In genomic region chr17:40224707-40225092, GRCh38 we compare ENCODE assay signal across 11 cellular contexts. TPM values are rescaled to one million over a fixed set of nuclear protein-coding genes. Genes with fewer than 3 reads are reported as not detected.
A peak's percentile ranks its signal among the peaks of the same experiment; 100 is the strongest.
DNase-seq lines count a peak whose midpoint lies in the region; ATAC-seq and TF ChIP-seq lines count a peak whose summit lies in the region.
"Had no signal": no experiment of that assay in that cellular context is flagged by ENCODE, and none has a peak within 500 bp of the region (broad histone marks: within the 10 kb centered on the region; RNA-seq: fewer than 3 reads in every experiment).

No MANE protein-coding gene starts in this region.

- H3K27ac ChIP-seq in GM23338 (ENCODE audit: low read depth) (no peak overlapping the region), sigmoid colon (peak overlapping the region; percentile 30 to 48 (median 41))
- H3K27ac ChIP-seq: neutrophil, VCaP had no signal

- peaks cover 87% of the 10 kb centered on the region for H3K79me2 ChIP-seq in GM23338 (replicated peaks; ENCODE audit: insufficient read depth)

- H3K36me3 ChIP-seq in GM23338 (ENCODE audit: insufficient read depth) (no peaks in the 10 kb centered on the region), sigmoid colon (peaks cover 0 to 19% (median 5%) of the 10 kb centered on the region in 4 donors)

- in situ Hi-C loops in astrocyte of the cerebellum (cut with HindIII; ENCODE audit: low sequenced_read_pairs): no loop called here

- H3K4me1 ChIP-seq in GM23338 (ENCODE audit: insufficient read depth): no peaks in the 10 kb centered on the region; the same call in 1 of the 2 replicates
- peaks cover 0 to 34% (median 31%) of the 10 kb centered on the region in 4 donors for H3K4me1 ChIP-seq in sigmoid colon

- no peaks in the 10 kb centered on the region for H3K9me3 Mint-ChIP-seq in GM23338
- H3K9me3 Mint-ChIP-seq: stimulated activated naive CD8-positive, alpha-beta T cell treated with anti-CD3 and anti-CD28 coated beads, Interleukin-15, amount 100 ng/mL, for 72 hours had no signal

- peaks cover 11% of the 10 kb centered on the region; the same call in 1 of the 2 replicates for H3F3A ChIP-seq in GM23338 (replicated peaks; ENCODE audit: low read depth)

- TF ChIP-seq EP300 in sigmoid colon (IDR thresholded peaks at IDR 0.05): no peak

- TF ChIP-seq CTCF in GM23338 (conservative IDR thresholded peaks at IDR 0.05; ENCODE audit: low read depth in 2 of 2) (no peak), astrocyte of the cerebellum (IDR thresholded peaks at IDR 0.05; ENCODE audit: low read depth, low read length, missing control alignments) (no peak), sigmoid colon (IDR thresholded peaks at IDR 0.05) (no peak)

- TF ChIP-seq POLR2A in sigmoid colon (IDR thresholded peaks at IDR 0.05): no peak

- H3K4me3 Mint-ChIP-seq in GM23338: no peak overlapping the region
- H3K4me3 Mint-ChIP-seq: stimulated activated naive CD8-positive, alpha-beta T cell treated with anti-CD3 and anti-CD28 coated beads, Interleukin-15, amount 100 ng/mL, for 72 hours had no signal

- peaks cover 2% of the 10 kb centered on the region for H3K27me3 Mint-ChIP-seq in GM23338 (ENCODE audit: insufficient read depth, low read depth, poor library complexity)
- H3K27me3 Mint-ChIP-seq: stimulated activated naive CD8-positive, alpha-beta T cell treated with anti-CD3 and anti-CD28 coated beads, Interleukin-15, amount 100 ng/mL, for 72 hours had no signal

- H3K9me2 ChIP-seq in GM23338 (ENCODE audit: insufficient read depth): no peaks in the 10 kb centered on the region

- DNase-seq in GM23338 (ENCODE audit: low spot score) (no peak), astrocyte of the cerebellum (ENCODE audit: low read depth) (peak; percentile 63), left cardiac atrium (peak; percentile 50), sigmoid colon (no peak), NCI-H1694 (lab: John Stamatoyannopoulos, UW) (no peak), NCI-H345 treated with DMSO at 0.1 percent for 48 hours (lab: John Stamatoyannopoulos, UW; ENCODE audit: unreplicated experiment) (no peak)
- no peak for DNase-seq in NK-92 treated with Interleukin-12 subunit alpha and Interleukin-12 subunit beta, amount 100 ng/mL, for 24 hours (lab: John Stamatoyannopoulos, UW)
- DNase-seq: stimulated activated naive CD8-positive, alpha-beta T cell treated with anti-CD3 and anti-CD28 coated beads, Interleukin-15, amount 100 ng/mL, for 72 hours had no signal

- no peaks in the 10 kb centered on the region for H3K27me3 ChIP-seq in GM23338 (ENCODE audit: insufficient read depth)
- H3K27me3 ChIP-seq in sigmoid colon: no peaks in the 10 kb centered on the region
- H3K27me3 ChIP-seq: neutrophil had no signal

- WGBS in sigmoid colon, 2 donors: 83 to 86% methylated on average over 3 of the region's 3 CpGs

- peaks cover 11% of the 10 kb centered on the region; the same call in 2 of the 3 replicates for H3K4me1 Mint-ChIP-seq in GM23338

- ATAC-seq in GM23338: no peak
- ATAC-seq in left cardiac atrium: peak; percentile 58 to 77
- no peak for ATAC-seq in GM21447 (IDR thresholded peaks at IDR 0.05; ENCODE audit: unreplicated experiment)
- ATAC-seq: stimulated activated naive CD8-positive, alpha-beta T cell treated with anti-CD3 and anti-CD28 coated beads, Interleukin-15, amount 100 ng/mL, for 72 hours had no signal

- intact Hi-C loops in left cardiac atrium (cut with DNase I): no loop called here
- intact Hi-C loops in sigmoid colon (cut with DNase I): no loop called here

- no peak overlapping the region for H3K4me3 ChIP-seq in GM23338
- peak overlapping the region; percentile 23 for H3K4me3 ChIP-seq in astrocyte of the cerebellum (ENCODE audit: low read depth, low read length)
- no peak overlapping the region for H3K4me3 ChIP-seq in sigmoid colon

- H2AFZ ChIP-seq in GM23338: no peak overlapping the region

- H3K36me3 Mint-ChIP-seq in GM23338 (ENCODE audit: low read depth): peaks cover 6% of the 10 kb centered on the region; the same call in 2 of the 3 replicates

- H3K4me2 ChIP-seq in GM23338: no peak overlapping the region

- H4K20me1 ChIP-seq in GM23338 (replicated peaks; ENCODE audit: insufficient read depth): no peaks in the 10 kb centered on the region; the same call in 1 of the 2 replicates

- H3K9me3 ChIP-seq in sigmoid colon: no peaks in the 10 kb centered on the region
- H3K9me3 ChIP-seq: neutrophil had no signal

- H3K27ac Mint-ChIP-seq in GM23338: peak overlapping the region; percentile 69; the same call in 1 of the 2 replicates

TF ChIP-seq in GM23338, 12 proteins besides CTCF, POLR2A, EP300 and RAD21 (continues in another document):
- no peak for TF ChIP-seq EZH2phosphoT487 (IDR thresholded peaks at IDR 0.05; ENCODE audit: unreplicated experiment)
- no peak for TF ChIP-seq POLR2AphosphoS5 (IDR thresholded peaks at IDR 0.05; ENCODE audit: low read depth)
- TF ChIP-seq NANOG (IDR thresholded peaks at IDR 0.05; ENCODE audit: borderline replicate concordance): no peak
- TF ChIP-seq ZNF331 (CRISPR knock-in tag; IDR thresholded peaks at IDR 0.05; ENCODE audit: low read depth): no peak
- TF ChIP-seq REST (IDR thresholded peaks at IDR 0.05; ENCODE audit: unreplicated experiment): no peak
- no peak for TF ChIP-seq STAT1 (IDR thresholded peaks at IDR 0.05; ENCODE audit: unreplicated experiment)
- no peak for TF ChIP-seq CREB1 (CRISPR knock-in tag; IDR thresholded peaks at IDR 0.05; ENCODE audit: low read depth)
- no peak for TF ChIP-seq EZH2 (IDR thresholded peaks at IDR 0.05; ENCODE audit: low read depth, unreplicated experiment)
- no peak for TF ChIP-seq JUNB (IDR thresholded peaks at IDR 0.05; ENCODE audit: unreplicated experiment)
- no peak for TF ChIP-seq ZNF114 (CRISPR knock-in tag; IDR thresholded peaks at IDR 0.05)
- TF ChIP-seq ETS1 (IDR thresholded peaks at IDR 0.05): no peak

RNA-seq across cellular contexts. Expression of gene WIPF2, which starts 5.6 kb away (rescaled TPM):
- 9.2 and 10.8 TPM in 2 replicates for total RNA-seq in GM23338 (2014; rRNA removed; shearing (Covaris generic))
- polyA plus RNA-seq in GM23338 (2016; fragmentation: Nextera tagmentation; extraction: Ambion mirVana) (9.2 and 11.7 TPM in 2 replicates), sigmoid colon (10 to 100 TPM; 11.4 to 20.3 (median 18.0) TPM)
- total RNA-seq in left cardiac atrium (10 to 100 TPM; 13.9 to 14.4 TPM), sigmoid colon (10 to 100 TPM in 1 of 4 donors, 1 to 10 TPM in 3; 6.7 to 10.2 (median 8.7) TPM)

RNA-seq across cellular contexts. Expression of gene RAPGEFL1, which starts 47.4 kb away (rescaled TPM):
- total RNA-seq in GM23338 (2014; rRNA removed; shearing (Covaris generic)): 10.4 and 14.0 TPM in 2 replicates
- 5.0 and 6.7 TPM in 2 replicates for polyA plus RNA-seq in GM23338 (2016; fragmentation: Nextera tagmentation; extraction: Ambion mirVana)
- 1 to 10 TPM; 2.8 to 4.6 TPM for total RNA-seq in left cardiac atrium
- 1 to 10 TPM in 3 of 4 donors, under 1 TPM in 1; 0.99 to 4.3 (median 2.6) TPM for total RNA-seq in sigmoid colon
- 10 to 100 TPM; 48.0 to 85.0 (median 66.8) TPM for polyA plus RNA-seq in sigmoid colon

Comparison
In these comparisons a context has a peak if more than half of its experiments do, and no peak if none do; other contexts are left out.
1. ATAC-seq: peak in left cardiac atrium (2 of 2); none in GM23338 (single experiment) and GM21447 (single experiment).
2. DNase-seq: peak in astrocyte of the cerebellum (single experiment) and left cardiac atrium (single experiment); none in GM23338 (single experiment), sigmoid colon (single experiment), NK-92 treated with Interleukin-12 subunit alpha and Interleukin-12 subunit beta, amount 100 ng/mL, for 24 hours (single experiment), NCI-H1694 (single experiment) and NCI-H345 treated with DMSO at 0.1 percent for 48 hours (single experiment).